13 cellular contexts compared by ENCODE assay signal in the genomic region with DNA sequence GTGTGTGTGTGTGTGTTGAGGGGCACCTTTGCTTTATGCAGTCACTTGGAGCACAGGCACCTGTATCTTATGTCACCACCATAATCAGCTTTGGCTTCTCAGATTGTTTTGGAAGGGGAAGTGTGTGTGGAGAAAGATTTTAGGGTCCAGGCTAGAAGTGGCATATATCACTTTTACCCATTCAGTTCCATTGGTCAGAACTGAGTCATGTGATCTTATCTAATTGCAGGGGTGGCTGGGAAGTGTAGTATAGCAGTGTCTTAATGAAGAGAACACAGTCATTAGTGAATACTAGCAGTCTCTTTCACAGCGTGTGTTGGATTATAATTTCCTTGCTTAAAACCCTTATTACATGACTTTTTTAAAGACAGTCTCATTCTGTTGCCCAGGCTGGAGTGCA. TPM values are rescaled to one million over a fixed set of nuclear protein-coding genes. Genes with fewer than 3 reads are reported as not detected.
DNase-seq lines count a peak whose midpoint lies in the region; ATAC-seq, FAIRE-seq and TF ChIP-seq lines count a peak whose summit lies in the region.
"Had no signal": no experiment of that assay in that cellular context is flagged by ENCODE, and none has a peak within 500 bp of the region (broad histone marks: within the 10 kb centered on the region; RNA-seq: fewer than 3 reads in every experiment).

No MANE protein-coding gene starts in this region.

- DNase-seq in DMS 273 (lab: John Stamatoyannopoulos, UW; ENCODE audit: unreplicated experiment), result peak; percentile 71
- no peak for DNase-seq in SK-N-SH
- DNase-seq in left lobe of liver (ENCODE audit: low spot score), result no peak
- DNase-seq in NCI-H2081 (lab: John Stamatoyannopoulos, UW), result no peak
- DNase-seq in GM03348 (ENCODE audit: low spot score), result no peak
- no peak for DNase-seq in HTR-8/SVneo (ENCODE audit: insufficient read length, low spot score)
- DNase-seq: activated CD8-positive, alpha-beta memory T cell treated with anti-CD3 and anti-CD28 coated beads, Interleukin-2, amount 50 U/mL, for 4 hours; MG63; T-helper 9 cell had no signal

- no peaks in the 10 kb centered on the region for H3F3A ChIP-seq in SK-N-SH (replicated peaks; ENCODE audit: insufficient read depth)

- no peak overlapping the region for H2AFZ ChIP-seq in SK-N-SH (ENCODE audit: low read depth)

- ATAC-seq in HG02981 (IDR thresholded peaks at IDR 0.05; ENCODE audit: unreplicated experiment) (peak; percentile 34), left lobe of liver (peak; percentile 17), HG03432 (IDR thresholded peaks at IDR 0.05; ENCODE audit: unreplicated experiment) (no peak)
- ATAC-seq: gastroesophageal sphincter had no signal

- H4K20me1 ChIP-seq in SK-N-SH (ENCODE audit: insufficient read depth), result peaks cover 27% of the 10 kb centered on the region

- no peak overlapping the region for H3K9ac ChIP-seq in SK-N-SH

- no peak overlapping the region for H3K4me3 ChIP-seq in SK-N-SH (ENCODE audit: low read depth in 2 of 2, low read length in 1 of 2)
- H3K4me3 ChIP-seq: gastroesophageal sphincter, MG63 had no signal

- H3K9me2 ChIP-seq in SK-N-SH, result no peaks in the 10 kb centered on the region

- TF ChIP-seq EP300 in SK-N-SH (IDR thresholded peaks at IDR 0.05; ENCODE audit: borderline replicate concordance in 1 of 2, low read depth in 1 of 2, low read length in 1 of 2), result no peak

- H3K27me3 ChIP-seq in SK-N-SH (ENCODE audit: insufficient read depth), result no peaks in the 10 kb centered on the region
- H3K27me3 ChIP-seq: gastroesophageal sphincter, MG63 had no signal

- no peak overlapping the region for H3K27ac ChIP-seq in SK-N-SH (ENCODE audit: low read depth in 2 of 2, low read length in 1 of 2)
- H3K27ac ChIP-seq: gastroesophageal sphincter had no signal

- CTCF ChIA-PET in SK-N-SH (lab: Yijun Ruan, JAX), result interaction anchor here (1.3 kb wide), 1 partner anchor 491 kb away, joined by 3 read pairs; no protein-coding TSS in a partner anchor

- 91% methylated on average over 1 of the region's 1 CpG for WGBS in SK-N-SH (ENCODE audit: low lambda C conversion rate)

- H3K9me3 ChIP-seq in SK-N-SH, result no peaks in the 10 kb centered on the region
- H3K9me3 ChIP-seq: gastroesophageal sphincter had no signal

- POLR2A ChIA-PET in SK-N-SH (lab: Yijun Ruan, JAX), result no interaction called here

- no peak for FAIRE-seq in HTR-8/SVneo (lab: Jason Lieb, UNC)
- FAIRE-seq: astrocyte had no signal

- no peak overlapping the region for H3K4me2 ChIP-seq in SK-N-SH

- H3K36me3 ChIP-seq in SK-N-SH (replicated peaks in 1 of 2; ENCODE audit: control insufficient read depth in 1 of 2, insufficient read depth in 2 of 2, low read length in 1 of 2), result no peaks in the 10 kb centered on the region
- H3K36me3 ChIP-seq: gastroesophageal sphincter had no signal

- TF ChIP-seq CTCF in SK-N-SH (IDR thresholded peaks at IDR 0.05), result no peak

- peaks cover 95% of the 10 kb centered on the region for H3K79me2 ChIP-seq in SK-N-SH (ENCODE audit: insufficient read depth)

- TF ChIP-seq RAD21 in SK-N-SH (IDR thresholded peaks at IDR 0.05; ENCODE audit: low read length), result no peak

- no peaks in the 10 kb centered on the region; a peak in 2 of 4 replicates for H3K4me1 ChIP-seq in SK-N-SH (ENCODE audit: control insufficient read depth in 1 of 2, insufficient read depth in 2 of 2, low read depth in 1 of 2, low read length in 1 of 2)

TF ChIP-seq in SK-N-SH, 30 proteins besides CTCF, POLR2A, EP300 and RAD21:
- TF ChIP-seq USF1 (IDR thresholded peaks at IDR 0.05; ENCODE audit: borderline replicate concordance, low read depth), result peak; percentile 75; the same call in 1 of the 2 replicates
- no peak for TF ChIP-seq FOXM1 (IDR thresholded peaks at IDR 0.05; ENCODE audit: low read depth)

RNA-seq across cellular contexts. Expression of gene NCK1, which starts 20.6 kb away (rescaled TPM):
- polyA plus RNA-seq in SK-N-SH (2012; rRNA removed), result 16.2 and 17.5 TPM in 2 replicates
- 24.2 and 41.0 TPM in 2 replicates for polyA plus RNA-seq in SK-N-SH (2012; cell fraction: cytosol; rRNA removed)
- polyA plus RNA-seq in SK-N-SH (2012; cell fraction: nucleus; rRNA removed), result 7.6 and 11.7 TPM in 2 replicates
- total RNA-seq in left lobe of liver, result 19.0 TPM
